ENCODE assay signal across 30 cellular contexts in the genomic region with DNA sequence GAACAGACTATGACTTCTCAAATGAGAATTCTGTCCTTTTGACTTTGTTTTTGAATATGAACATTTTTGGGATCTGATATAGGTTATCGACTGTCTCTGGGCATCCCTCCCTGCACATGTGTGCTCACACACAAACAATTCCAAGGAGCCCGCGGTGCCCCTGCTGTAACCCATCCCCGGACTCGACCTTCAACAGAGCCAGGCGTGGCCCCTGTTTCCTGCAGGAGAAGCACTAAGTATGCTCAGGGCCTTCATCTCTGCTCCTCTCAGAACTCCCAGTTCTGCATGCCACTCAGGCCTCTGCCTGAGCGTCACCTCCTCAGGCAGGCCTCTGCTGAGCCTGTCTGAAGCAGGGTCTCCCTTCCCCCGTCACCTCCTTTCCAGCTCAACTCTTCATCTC. TPM values are rescaled to one million over a fixed set of nuclear protein-coding genes. Genes with fewer than 3 reads are reported as not detected.
DNase-seq lines count a peak whose midpoint lies in the region; ATAC-seq and TF ChIP-seq lines count a peak whose summit lies in the region.
"Had no signal": no experiment of that assay in that cellular context is flagged by ENCODE, and none has a peak within 500 bp of the region (broad histone marks: within the 10 kb centered on the region; RNA-seq: fewer than 3 reads in every experiment).

No MANE protein-coding gene starts in this region.

- intact Hi-C loops in activated naive CD4-positive, alpha-beta T cell treated with anti-CD3 and anti-CD28 coated beads for 36 hours (cut with micrococcal nuclease) = no loop called here
- intact Hi-C loops in CD8-positive, alpha-beta T cell (cut with DNase I, micrococcal nuclease) = no loop called here
- intact Hi-C loops in activated T-helper 1 cell treated with anti-CD3 and anti-CD28 coated beads, Interleukin-12 subunit alpha, Interleukin-12 subunit beta, Interleukin-2, Interleukin-4 antibody, amounts not matched to agents 30 ng/mL and 10 ng/mL and 1 ng/mL, durations not matched to agents 14 hours and 24 hours and 36 hours (cut with micrococcal nuclease) = no loop called here

- TF ChIP-seq CTCF in CD8-positive, alpha-beta T cell (IDR thresholded peaks at IDR 0.05) = no peak
- no peak for TF ChIP-seq CTCF in foreskin keratinocyte (conservative IDR thresholded peaks at IDR 0.05)

- H3K36me3 ChIP-seq in CD8-positive, alpha-beta T cell (ENCODE audit: insufficient read depth, low read length) = peaks cover 63% of the 10 kb centered on the region

- peak overlapping the region; percentile 60 for H3K27ac Mint-ChIP-seq in activated naive CD4-positive, alpha-beta T cell treated with anti-CD3 and anti-CD28 coated beads, Interleukin-2, amount 50 U/mL, for 24 hours
- no peak overlapping the region for H3K27ac Mint-ChIP-seq in activated naive CD4-positive, alpha-beta T cell treated with anti-CD3 and anti-CD28 coated beads for 36 hours
- peak overlapping the region; percentile 67 for H3K27ac Mint-ChIP-seq in CD8-positive, alpha-beta T cell
- H3K27ac Mint-ChIP-seq in activated T-helper 1 cell treated with anti-CD3 and anti-CD28 coated beads, Interleukin-12 subunit alpha, Interleukin-12 subunit beta, Interleukin-2, Interleukin-4 antibody, amounts not matched to agents 30 ng/mL and 10 ng/mL and 1 ng/mL, durations not matched to agents 14 hours and 24 hours and 36 hours = peak overlapping the region; percentile 58
- H3K27ac Mint-ChIP-seq in stimulated activated effector memory CD8-positive, alpha-beta T cell treated with anti-CD3 and anti-CD28 coated beads, Interleukin-12 subunit alpha, Interleukin-12 subunit beta, amount 100 ng/mL, for 72 hours = peak overlapping the region; percentile 83
- H3K27ac Mint-ChIP-seq: B cell had no signal

- POLR2A ChIA-PET in CD8-positive, alpha-beta T cell (lab: Charles Lee) = interaction anchor here (0.6 to 1.3 kb wide), 2 partner anchors 16 to 80 kb away, joined by 3 to 5 read pairs; no protein-coding TSS in a partner anchor

- no peaks in the 10 kb centered on the region for H3K27me3 ChIP-seq in CD8-positive, alpha-beta T cell (ENCODE audit: insufficient read depth, low read length)
- H3K27me3 ChIP-seq in foreskin keratinocyte = peaks cover 6% of the 10 kb centered on the region
- H3K27me3 ChIP-seq: right lobe of liver, spleen, thyroid gland had no signal

- peaks cover 2% of the 10 kb centered on the region for H3K36me3 Mint-ChIP-seq in activated naive CD4-positive, alpha-beta T cell treated with anti-CD3 and anti-CD28 coated beads, Interleukin-2, amount 50 U/mL, for 24 hours
- peaks cover 46% of the 10 kb centered on the region for H3K36me3 Mint-ChIP-seq in activated naive CD4-positive, alpha-beta T cell treated with anti-CD3 and anti-CD28 coated beads for 36 hours (ENCODE audit: low read depth)
- H3K36me3 Mint-ChIP-seq in CD8-positive, alpha-beta T cell = peaks cover 90% of the 10 kb centered on the region
- peaks cover 48% of the 10 kb centered on the region for H3K36me3 Mint-ChIP-seq in activated T-helper 1 cell treated with anti-CD3 and anti-CD28 coated beads, Interleukin-12 subunit alpha, Interleukin-12 subunit beta, Interleukin-2, Interleukin-4 antibody, amounts not matched to agents 30 ng/mL and 10 ng/mL and 1 ng/mL, durations not matched to agents 14 hours and 24 hours and 36 hours (ENCODE audit: low read depth)
- peaks cover 95% of the 10 kb centered on the region for H3K36me3 Mint-ChIP-seq in stimulated activated effector memory CD8-positive, alpha-beta T cell treated with anti-CD3 and anti-CD28 coated beads, Interleukin-12 subunit alpha, Interleukin-12 subunit beta, amount 100 ng/mL, for 72 hours

- no peak overlapping the region for H3K4me3 Mint-ChIP-seq in activated naive CD4-positive, alpha-beta T cell treated with anti-CD3 and anti-CD28 coated beads, Interleukin-2, amount 50 U/mL, for 24 hours
- H3K4me3 Mint-ChIP-seq in activated naive CD4-positive, alpha-beta T cell treated with anti-CD3 and anti-CD28 coated beads for 36 hours = no peak overlapping the region
- H3K4me3 Mint-ChIP-seq in CD8-positive, alpha-beta T cell = no peak overlapping the region
- H3K4me3 Mint-ChIP-seq in activated T-helper 1 cell treated with anti-CD3 and anti-CD28 coated beads, Interleukin-12 subunit alpha, Interleukin-12 subunit beta, Interleukin-2, Interleukin-4 antibody, amounts not matched to agents 30 ng/mL and 10 ng/mL and 1 ng/mL, durations not matched to agents 14 hours and 24 hours and 36 hours = no peak overlapping the region
- H3K4me3 Mint-ChIP-seq in stimulated activated effector memory CD8-positive, alpha-beta T cell treated with anti-CD3 and anti-CD28 coated beads, Interleukin-12 subunit alpha, Interleukin-12 subunit beta, amount 100 ng/mL, for 72 hours = no peak overlapping the region
- H3K4me3 Mint-ChIP-seq: B cell; immature natural killer cell; T-helper 1 cell treated with Interleukin-12 subunit alpha and Interleukin-12 subunit beta and Interleukin-4 antibody, amounts not matched to agents 30 μg/mL and 1 μg/mL, for 36 hours had no signal

- H3K27ac ChIP-seq in CD8-positive, alpha-beta T cell (ENCODE audit: low read depth, low read length) = no peak overlapping the region
- H3K27ac ChIP-seq in foreskin keratinocyte = no peak overlapping the region
- H3K27ac ChIP-seq: coronary artery, right lobe of liver, spleen, thyroid gland had no signal

- ATAC-seq in CD8-positive, alpha-beta T cell = no peak
- ATAC-seq in stimulated activated effector memory CD8-positive, alpha-beta T cell treated with anti-CD3 and anti-CD28 coated beads, Interleukin-12 subunit alpha, Interleukin-12 subunit beta, amount 100 ng/mL, for 72 hours = no peak
- ATAC-seq in HG02970 (IDR thresholded peaks at IDR 0.05; ENCODE audit: low FRiP score, unreplicated experiment) = no peak
- no peak for ATAC-seq in foreskin keratinocyte
- ATAC-seq: left cardiac atrium, mucosa of descending colon, right lobe of liver had no signal

- peaks cover 11% of the 10 kb centered on the region for H3K4me1 Mint-ChIP-seq in activated naive CD4-positive, alpha-beta T cell treated with anti-CD3 and anti-CD28 coated beads, Interleukin-2, amount 50 U/mL, for 24 hours
- H3K4me1 Mint-ChIP-seq in activated naive CD4-positive, alpha-beta T cell treated with anti-CD3 and anti-CD28 coated beads for 36 hours (ENCODE audit: low read depth) = no peaks in the 10 kb centered on the region
- peaks cover 2% of the 10 kb centered on the region for H3K4me1 Mint-ChIP-seq in CD8-positive, alpha-beta T cell (ENCODE audit: low read depth)
- peaks cover 6% of the 10 kb centered on the region for H3K4me1 Mint-ChIP-seq in activated T-helper 1 cell treated with anti-CD3 and anti-CD28 coated beads, Interleukin-12 subunit alpha, Interleukin-12 subunit beta, Interleukin-2, Interleukin-4 antibody, amounts not matched to agents 30 ng/mL and 10 ng/mL and 1 ng/mL, durations not matched to agents 14 hours and 24 hours and 36 hours (ENCODE audit: low read depth)
- H3K4me1 Mint-ChIP-seq in stimulated activated effector memory CD8-positive, alpha-beta T cell treated with anti-CD3 and anti-CD28 coated beads, Interleukin-12 subunit alpha, Interleukin-12 subunit beta, amount 100 ng/mL, for 72 hours = peaks cover 22% of the 10 kb centered on the region
- H3K4me1 Mint-ChIP-seq: B cell, immature natural killer cell had no signal

- no peaks in the 10 kb centered on the region for H3K9me3 Mint-ChIP-seq in activated naive CD4-positive, alpha-beta T cell treated with anti-CD3 and anti-CD28 coated beads, Interleukin-2, amount 50 U/mL, for 24 hours
- H3K9me3 Mint-ChIP-seq in activated naive CD4-positive, alpha-beta T cell treated with anti-CD3 and anti-CD28 coated beads for 36 hours = no peaks in the 10 kb centered on the region
- no peaks in the 10 kb centered on the region for H3K9me3 Mint-ChIP-seq in CD8-positive, alpha-beta T cell
- H3K9me3 Mint-ChIP-seq in activated T-helper 1 cell treated with anti-CD3 and anti-CD28 coated beads, Interleukin-12 subunit alpha, Interleukin-12 subunit beta, Interleukin-2, Interleukin-4 antibody, amounts not matched to agents 30 ng/mL and 10 ng/mL and 1 ng/mL, durations not matched to agents 14 hours and 24 hours and 36 hours = no peaks in the 10 kb centered on the region
- H3K9me3 Mint-ChIP-seq in stimulated activated effector memory CD8-positive, alpha-beta T cell treated with anti-CD3 and anti-CD28 coated beads, Interleukin-12 subunit alpha, Interleukin-12 subunit beta, amount 100 ng/mL, for 72 hours = no peaks in the 10 kb centered on the region
- H3K9me3 Mint-ChIP-seq: immature natural killer cell; T-helper 1 cell treated with Interleukin-12 subunit alpha and Interleukin-12 subunit beta and Interleukin-4 antibody, amounts not matched to agents 30 μg/mL and 1 μg/mL, for 36 hours had no signal

- H3K9me3 ChIP-seq in CD8-positive, alpha-beta T cell (ENCODE audit: low read length) = no peaks in the 10 kb centered on the region
- H3K9me3 ChIP-seq: mucosa of descending colon, right lobe of liver, SK-N-SH, spleen, thyroid gland had no signal

- no peaks in the 10 kb centered on the region for H3K4me1 ChIP-seq in CD8-positive, alpha-beta T cell (ENCODE audit: insufficient read depth, low read length)
- no peaks in the 10 kb centered on the region for H3K4me1 ChIP-seq in foreskin keratinocyte
- H3K4me1 ChIP-seq: thyroid gland had no signal

- DNase-seq in activated naive CD4-positive, alpha-beta T cell treated with anti-CD3 and anti-CD28 coated beads for 36 hours = no peak
- DNase-seq in CD8-positive, alpha-beta T cell = no peak
- DNase-seq in activated T-helper 1 cell treated with anti-CD3 and anti-CD28 coated beads, Interleukin-12 subunit alpha, Interleukin-12 subunit beta, Interleukin-2, Interleukin-4 antibody, amounts not matched to agents 30 ng/mL and 10 ng/mL and 1 ng/mL, durations not matched to agents 14 hours and 24 hours and 36 hours (ENCODE audit: low spot score) = no peak
- no peak for DNase-seq in stimulated activated effector memory CD8-positive, alpha-beta T cell treated with anti-CD3 and anti-CD28 coated beads, Interleukin-12 subunit alpha, Interleukin-12 subunit beta, amount 100 ng/mL, for 72 hours (ENCODE audit: low spot score in 2 of 2)
- no peak for DNase-seq in foreskin keratinocyte
- DNase-seq: ACHN; caudate nucleus; DMS79; effector memory CD4-positive, alpha-beta T cell; GDM1; immature natural killer cell; IMR-90; left cardiac atrium; mucosa of descending colon; NCI-H1436; NCI-H2081 treated with DMSO at 0.1 percent for 48 hours; NCI-H2227 treated with DMSO at 0.1 percent for 48 hours; NCI-H526; right lobe of liver; SK-N-SH; spleen; stimulated activated CD4-positive, alpha-beta T cell treated with anti-CD3 and anti-CD28 coated beads, Interleukin-2, amount 100 ng/mL, for 24 hours; stimulated activated CD8-positive, alpha-beta memory T cell treated with anti-CD3 and anti-CD28 coated beads, Interleukin-4, amount 100 ng/mL, for 48 hours; thyroid gland had no signal

- H3K4me3 ChIP-seq in CD8-positive, alpha-beta T cell (ENCODE audit: low read depth, low read length) = no peak overlapping the region
- H3K4me3 ChIP-seq: coronary artery, mucosa of descending colon, right lobe of liver, spleen, thyroid gland had no signal

- H3K27me3 Mint-ChIP-seq in activated naive CD4-positive, alpha-beta T cell treated with anti-CD3 and anti-CD28 coated beads, Interleukin-2, amount 50 U/mL, for 24 hours = no peaks in the 10 kb centered on the region
- no peaks in the 10 kb centered on the region for H3K27me3 Mint-ChIP-seq in activated naive CD4-positive, alpha-beta T cell treated with anti-CD3 and anti-CD28 coated beads for 36 hours (ENCODE audit: low read depth)
- H3K27me3 Mint-ChIP-seq in CD8-positive, alpha-beta T cell (ENCODE audit: low read depth) = no peaks in the 10 kb centered on the region
- no peaks in the 10 kb centered on the region for H3K27me3 Mint-ChIP-seq in activated T-helper 1 cell treated with anti-CD3 and anti-CD28 coated beads, Interleukin-12 subunit alpha, Interleukin-12 subunit beta, Interleukin-2, Interleukin-4 antibody, amounts not matched to agents 30 ng/mL and 10 ng/mL and 1 ng/mL, durations not matched to agents 14 hours and 24 hours and 36 hours (ENCODE audit: insufficient read depth)
- H3K27me3 Mint-ChIP-seq: B cell had no signal

- CTCF ChIA-PET in activated naive CD4-positive, alpha-beta T cell treated with anti-CD3 and anti-CD28 coated beads for 36 hours (lab: Charles Lee) = interaction anchor here (1.0 kb wide), 1 partner anchor 18 kb away, joined by 3 read pairs; no protein-coding TSS in a partner anchor
- CTCF ChIA-PET in CD8-positive, alpha-beta T cell (lab: Charles Lee) = interaction anchor here (0.7 to 1.9 kb wide), 4 partner anchors 29 to 295 kb away, joined by 3 to 5 read pairs (median 4); no protein-coding TSS in a partner anchor

RNA-seq across cellular contexts. Expression of gene NUP210, which starts 57.6 kb away (rescaled TPM):
- 100 to 1,000 TPM; 148 TPM for total RNA-seq in activated naive CD4-positive, alpha-beta T cell treated with anti-CD3 and anti-CD28 coated beads for 36 hours
- total RNA-seq in CD8-positive, alpha-beta T cell = 10 to 100 TPM; 80.6 to 82.6 TPM
- total RNA-seq in activated T-helper 1 cell treated with anti-CD3 and anti-CD28 coated beads, Interleukin-12 subunit alpha, Interleukin-12 subunit beta, Interleukin-2, Interleukin-4 antibody, amounts not matched to agents 30 ng/mL and 10 ng/mL and 1 ng/mL, durations not matched to agents 14 hours and 24 hours and 36 hours = 149 and 152 TPM in 2 replicates
- not detected in 2 replicates for total RNA-seq in foreskin keratinocyte
- polyA plus RNA-seq in foreskin keratinocyte = not detected in 2 replicates
- total RNA-seq: LHCN-M2 had no signal

Comparison
In these comparisons a context has a peak if more than half of its experiments do, and no peak if none do; other contexts are left out.
1. RNA of gene NUP210, which starts 57.6 kb away (total RNA-seq): 149 to 152 TPM in activated T-helper 1 cell treated with anti-CD3 and anti-CD28 coated beads, Interleukin-12 subunit alpha, Interleukin-12 subunit beta, Interleukin-2, Interleukin-4 antibody, amounts not matched to agents 30 ng/mL and 10 ng/mL and 1 ng/mL, durations not matched to agents 14 hours and 24 hours and 36 hours, 148 TPM in activated naive CD4-positive, alpha-beta T cell treated with anti-CD3 and anti-CD28 coated beads for 36 hours and 80.6 to 82.6 TPM in CD8-positive, alpha-beta T cell; not detected in foreskin keratinocyte; every median in the first group is over 10 times any median in the second.